In genomic region chr5:131387236-131387635, GRCh38 we compare ENCODE assay signal across 13 cellular contexts.
DNase-seq lines count a peak whose midpoint lies in the region; ATAC-seq and TF ChIP-seq lines count a peak whose summit lies in the region.
"Had no signal": no experiment of that assay in that cellular context is flagged by ENCODE, and none has a peak within 500 bp of the region (broad histone marks: within the 10 kb centered on the region; RNA-seq: fewer than 3 reads in every experiment).

No MANE protein-coding gene starts in this region.

- H3K27me3 ChIP-seq in CD4-positive, alpha-beta T cell (ENCODE audit: control insufficient read depth, insufficient read depth, low read length): no peaks in the 10 kb centered on the region
- H3K27me3 ChIP-seq in KMS-11 (ENCODE audit: insufficient read depth, low read depth): no peaks in the 10 kb centered on the region
- no peaks in the 10 kb centered on the region for H3K27me3 ChIP-seq in endocrine pancreas (ENCODE audit: control insufficient read depth, insufficient read depth, low read length)
- H3K27me3 ChIP-seq: testis had no signal

- H3K4me1 ChIP-seq in KMS-11 (ENCODE audit: low read depth, poor library complexity, severe bottlenecking) (peaks cover 46% of the 10 kb centered on the region), endocrine pancreas (ENCODE audit: control insufficient read depth, insufficient read depth, low read length) (peaks cover 10% of the 10 kb centered on the region)
- H3K4me1 ChIP-seq: testis had no signal

- H3K4me3 Mint-ChIP-seq in CD4-positive, alpha-beta T cell: peak overlapping the region; percentile 8
- H3K4me3 Mint-ChIP-seq in osteocyte (ENCODE audit: unreplicated experiment): no peak overlapping the region
- H3K4me3 Mint-ChIP-seq: endodermal cell had no signal

- no peaks in the 10 kb centered on the region for H3K27me3 Mint-ChIP-seq in CD4-positive, alpha-beta T cell
- H3K27me3 Mint-ChIP-seq in osteocyte (ENCODE audit: unreplicated experiment): no peaks in the 10 kb centered on the region

- TF ChIP-seq CTCF in CD4-positive, alpha-beta T cell (IDR thresholded peaks at IDR 0.05): no peak
- TF ChIP-seq CTCF in KMS-11 (conservative IDR thresholded peaks at IDR 0.05; ENCODE audit: low read depth, low read length): no peak
- TF ChIP-seq CTCF in osteocyte (IDR thresholded peaks at IDR 0.05): no peak

- no peaks in the 10 kb centered on the region for H4K20me1 ChIP-seq in KMS-11 (ENCODE audit: insufficient read depth)

- no peak overlapping the region for H2AFZ ChIP-seq in KMS-11 (ENCODE audit: low read depth)
- H2AFZ ChIP-seq: PC-9 had no signal

- CTCF ChIA-PET in CD4-positive, alpha-beta T cell (lab: Charles Lee): no interaction called here

- no peak for DNase-seq in CD4-positive, alpha-beta T cell
- DNase-seq in osteocyte (ENCODE audit: extremely low spot score, unreplicated experiment) (no peak), AG20443 (ENCODE audit: low spot score) (no peak)
- no peak for DNase-seq in stimulated activated CD4-positive, alpha-beta T cell treated with anti-CD3 and anti-CD28 coated beads, Interleukin-2, amount 100 ng/mL, for 24 hours
- DNase-seq: endodermal cell, left ventricle myocardium inferior, NCI-H2081 treated with DMSO at 0.1 percent for 48 hours, testis had no signal

- no peaks in the 10 kb centered on the region for H3K9me3 Mint-ChIP-seq in CD4-positive, alpha-beta T cell
- no peaks in the 10 kb centered on the region for H3K9me3 Mint-ChIP-seq in osteocyte (ENCODE audit: unreplicated experiment)
- H3K9me3 Mint-ChIP-seq: endodermal cell had no signal

- no peak for ATAC-seq in CD4-positive, alpha-beta T cell (ENCODE audit: poor library complexity)
- ATAC-seq in HG02759 (IDR thresholded peaks at IDR 0.05; ENCODE audit: unreplicated experiment): no peak
- ATAC-seq: HCT116 had no signal

- peaks cover 89% of the 10 kb centered on the region for H3K36me3 Mint-ChIP-seq in CD4-positive, alpha-beta T cell (ENCODE audit: low read depth)
- H3K36me3 Mint-ChIP-seq in osteocyte (ENCODE audit: unreplicated experiment): peaks cover 14% of the 10 kb centered on the region

- H3K9ac ChIP-seq in KMS-11 (no peak overlapping the region), endocrine pancreas (ENCODE audit: control insufficient read depth, insufficient read depth, low read length) (no peak overlapping the region)

- H3K27ac Mint-ChIP-seq in CD4-positive, alpha-beta T cell: peak overlapping the region; percentile 97
- peak overlapping the region; percentile 79 for H3K27ac Mint-ChIP-seq in osteocyte (ENCODE audit: unreplicated experiment)
- H3K27ac Mint-ChIP-seq: endodermal cell had no signal

- H3K79me2 ChIP-seq in KMS-11 (ENCODE audit: insufficient read depth, low read depth): peaks cover 21% of the 10 kb centered on the region; the same call in 1 of the 2 replicates

- H3K4me2 ChIP-seq in KMS-11: 0 out of 2 replicates have a peak overlapping the region, but pooled peaks have one; percentile 6
- H3K4me2 ChIP-seq: PC-9 had no signal

- intact Hi-C loops in CD4-positive, alpha-beta T cell (cut with DNase I, micrococcal nuclease): no loop called here

- peak overlapping the region; percentile 35 for H3K27ac ChIP-seq in CD4-positive, alpha-beta T cell (ENCODE audit: low read depth, low read length)
- no peak overlapping the region for H3K27ac ChIP-seq in KMS-11
- H3K27ac ChIP-seq: PC-9, testis had no signal

- H3K4me1 Mint-ChIP-seq in CD4-positive, alpha-beta T cell (ENCODE audit: low read depth): peaks cover 88% of the 10 kb centered on the region
- peaks cover 29% of the 10 kb centered on the region for H3K4me1 Mint-ChIP-seq in osteocyte (ENCODE audit: unreplicated experiment)

- H3K36me3 ChIP-seq in KMS-11 (ENCODE audit: insufficient read depth) (no peaks in the 10 kb centered on the region; the same call in 1 of the 2 replicates), endocrine pancreas (ENCODE audit: control insufficient read depth, insufficient read depth, low read length) (no peaks in the 10 kb centered on the region)

- no peak overlapping the region for H3K4me3 ChIP-seq in KMS-11 (IDR thresholded peaks at IDR 0.05; ENCODE audit: insufficient read depth, low read depth, low read length)
- H3K4me3 ChIP-seq in endocrine pancreas (ENCODE audit: control insufficient read depth, insufficient read depth, low read length): peak overlapping the region; percentile 11
- H3K4me3 ChIP-seq: left ventricle myocardium inferior, PC-9, testis had no signal

- no peaks in the 10 kb centered on the region for H3K9me3 ChIP-seq in CD4-positive, alpha-beta T cell (ENCODE audit: control insufficient read depth, low read length)
- H3K9me3 ChIP-seq in endocrine pancreas (ENCODE audit: control insufficient read depth, low read length): no peaks in the 10 kb centered on the region
- H3K9me3 ChIP-seq: left ventricle myocardium inferior, testis had no signal

- POLR2A ChIA-PET in CD4-positive, alpha-beta T cell (lab: Charles Lee): interaction anchor here (1.3 to 1.4 kb wide), 2 partner anchors 21 to 122 kb away, joined by 3 to 5 read pairs; partner anchors contain the start of gene CDC42SE2
